ENCODE assay signal across 1 cellular context in the genomic region with DNA sequence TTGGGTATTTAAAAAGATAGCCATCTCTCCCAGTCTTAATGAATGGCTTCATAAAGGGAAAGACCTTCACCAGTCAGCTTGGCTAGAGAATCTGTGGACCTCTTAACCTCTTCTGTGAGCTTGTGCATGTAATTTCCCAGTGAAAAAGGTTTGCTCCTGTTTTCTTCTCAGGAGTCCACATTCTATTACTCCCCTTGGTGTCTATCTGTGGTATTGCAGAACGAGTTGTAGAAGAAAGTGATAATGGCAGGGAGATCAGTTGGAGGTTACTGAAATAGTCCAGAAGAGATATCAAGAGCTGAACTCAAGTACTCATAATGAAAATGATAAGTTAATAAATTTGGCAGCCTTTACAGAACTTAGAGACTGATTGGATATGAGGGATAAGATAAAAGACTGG.
TF ChIP-seq lines count a peak whose summit lies in the region.

No MANE protein-coding gene starts in this region.

TF ChIP-seq in A549, 52 proteins besides CTCF, POLR2A, EP300 and RAD21 (continued from another document):
- TF ChIP-seq RCOR1 (IDR thresholded peaks at IDR 0.05; ENCODE audit: low read depth, low read length) (no peak), HOXB5 (CRISPR knock-in tag; IDR thresholded peaks at IDR 0.05) (no peak), HOXB13 (CRISPR knock-in tag; IDR thresholded peaks at IDR 0.05; ENCODE audit: low read depth) (no peak), CBX8 (IDR thresholded peaks at IDR 0.05) (no peak)
